Comparison of ENCODE assay signal across 8 cellular contexts in genomic region chr1:77759090-77760028, GRCh38. TPM values are rescaled to one million over a fixed set of nuclear protein-coding genes. Genes with fewer than 3 reads are reported as not detected.
DNase-seq lines count a peak whose midpoint lies in the region; ATAC-seq, FAIRE-seq and TF ChIP-seq lines count a peak whose summit lies in the region.

Gene USP33, minus strand, starts transcription at chr1:77759852. Its CDS starts 18,155 bp downstream, at chr1:77741697.

- H3K9me3 Mint-ChIP-seq in CD8-positive, alpha-beta memory T cell: no peaks in the 10 kb centered on the region

- H3K79me1 ChIP-seq in H1 (ENCODE audit: low read depth, low read length) (no peaks in the 10 kb centered on the region; the same call in none of the 2 replicates), mesendoderm (ENCODE audit: low read length) (peaks cover 6% of the 10 kb centered on the region)

- peak within 1 kb of the TSS; percentile 59 for H3K4me3 ChIP-seq in CD8-positive, alpha-beta memory T cell (ENCODE audit: low read length)
- H3K4me3 ChIP-seq in H1 (ENCODE audit: extremely low read depth in 1 of 4, insufficient read depth in 2 of 4, low read depth in 3 of 4, low read length in 4 of 4): peak within 1 kb of the TSS; percentile 82 to 96 (median 92)
- peak within 1 kb of the TSS; percentile 93 for H3K4me3 ChIP-seq in mesendoderm (ENCODE audit: low read length)

- no peaks in the 10 kb centered on the region for H3K27me3 Mint-ChIP-seq in CD8-positive, alpha-beta memory T cell

- H3K4me3 Mint-ChIP-seq in CD8-positive, alpha-beta memory T cell: peak within 1 kb of the TSS; percentile 96 to 99 (median 96)

- peaks cover 2% of the 10 kb centered on the region; the same call in 1 of the 2 replicates for H3K23me2 ChIP-seq in H1 (ENCODE audit: low read depth, low read length)

- H2BK5ac ChIP-seq in H1 (ENCODE audit: low read depth, low read length) (peak within 1 kb of the TSS; percentile 55), mesendoderm (ENCODE audit: low read length) (peak within 1 kb of the TSS; percentile 39)

- no peak within 1 kb of the TSS for H3K23ac ChIP-seq in H1 (ENCODE audit: insufficient read length)
- no peak within 1 kb of the TSS for H3K23ac ChIP-seq in mesendoderm (ENCODE audit: low read length)

- H4K5ac ChIP-seq in H1 (ENCODE audit: insufficient read length, low read depth, low read length): peak within 1 kb of the TSS; percentile 46
- no peak within 1 kb of the TSS for H4K5ac ChIP-seq in mesendoderm (ENCODE audit: low read length)

- H3K4me1 ChIP-seq in CD8-positive, alpha-beta memory T cell (ENCODE audit: insufficient read depth, low read length): peaks cover 45% of the 10 kb centered on the region
- H3K4me1 ChIP-seq in H1 (replicated peaks in 1 of 4; ENCODE audit: control insufficient read depth in 3 of 4, insufficient read depth in 4 of 4, low read length in 3 of 4): no peaks in the 10 kb centered on the region; a peak in 1 of 7 replicates
- peaks cover 5% of the 10 kb centered on the region for H3K4me1 ChIP-seq in mesendoderm (ENCODE audit: control insufficient read depth, low read depth, low read length)

- no peaks in the 10 kb centered on the region for H4K20me1 ChIP-seq in H1 (replicated peaks in 1 of 2; ENCODE audit: control insufficient read depth in 1 of 2, insufficient read depth in 2 of 2, low read length in 2 of 2)

- peaks cover 40 to 53% (median 51%) of the 10 kb centered on the region in 3 donors for H3K4me1 Mint-ChIP-seq in CD8-positive, alpha-beta memory T cell

- H3K36me3 Mint-ChIP-seq in CD8-positive, alpha-beta memory T cell: peaks cover 0 to 7% (median 0%) of the 10 kb centered on the region in 3 donors

- H2BK15ac ChIP-seq in H1 (ENCODE audit: low read length): no peak within 1 kb of the TSS
- no peak within 1 kb of the TSS for H2BK15ac ChIP-seq in mesendoderm (replicated peaks; ENCODE audit: low read depth)

- H3K36me3 ChIP-seq in CD8-positive, alpha-beta memory T cell (ENCODE audit: insufficient read depth, low read length): no peaks in the 10 kb centered on the region
- H3K36me3 ChIP-seq in H1 (ENCODE audit: control insufficient read depth in 2 of 4, insufficient read depth in 4 of 4, low read length in 3 of 4) (no peaks in the 10 kb centered on the region), mesendoderm (ENCODE audit: control insufficient read depth, insufficient read depth, low read length) (no peaks in the 10 kb centered on the region)

- ATAC-seq in GM19452 (IDR thresholded peaks at IDR 0.05; ENCODE audit: unreplicated experiment) (peak; percentile 96), HG03575 (IDR thresholded peaks at IDR 0.05; ENCODE audit: extremely low read depth, insufficient number of reproducible peaks, low FRiP score, unreplicated experiment) (peak; percentile 81)

- H4K8ac ChIP-seq in H1 (ENCODE audit: extremely low read depth, insufficient read depth, low read length) (peak within 1 kb of the TSS; percentile 81; the same call in 1 of the 2 replicates), mesendoderm (ENCODE audit: low read depth, low read length) (no peak within 1 kb of the TSS)

- peak within 1 kb of the TSS; percentile 65 to 81 (median 68) for H3K9ac ChIP-seq in H1 (replicated peaks in 1 of 4; ENCODE audit: extremely low read depth in 1 of 4, low read depth in 3 of 4, low read length in 3 of 4)
- peak within 1 kb of the TSS; percentile 91 for H3K9ac ChIP-seq in mesendoderm (ENCODE audit: low read length)

- H2AK5ac ChIP-seq in H1 (ENCODE audit: low read depth, low read length) (no peak within 1 kb of the TSS), mesendoderm (ENCODE audit: low read length) (no peak within 1 kb of the TSS)

- FAIRE-seq in H1 (lab: Jason Lieb, UNC): peak; percentile 45

- no peak within 1 kb of the TSS; the same call in 1 of the 2 replicates for H3K18ac ChIP-seq in H1 (ENCODE audit: extremely low read depth, low read length)
- H3K18ac ChIP-seq in mesendoderm (ENCODE audit: low read length): peak within 1 kb of the TSS; percentile 44

- WGBS in H1 (ENCODE audit: extremely low coverage in 1 of 2, insufficient coverage in 1 of 2, insufficient read length in 1 of 2, insufficient replicate concordance in 2 of 2, low coverage in 1 of 2, low lambda C conversion rate in 2 of 2, missing lambda C conversion rate in 1 of 2), 2 experiments: 2% methylated on average over 67 of the region's 79 CpGs; no CpG with 5 or more reads in 1 of the 2 experiments
- no CpG with 5 or more reads among the region's 79 CpGs for WGBS in mesendoderm (ENCODE audit: extremely low coverage, insufficient coverage, low lambda C conversion rate)

- H3K4me2 ChIP-seq in H1 (ENCODE audit: insufficient read depth in 1 of 2, low read depth in 2 of 2, low read length in 2 of 2) (peak within 1 kb of the TSS; percentile 51 to 64), mesendoderm (ENCODE audit: low read length) (peak within 1 kb of the TSS; percentile 23)

- no peak within 1 kb of the TSS for H3K14ac ChIP-seq in H1 (ENCODE audit: insufficient read length)

- DNase-seq in CD8-positive, alpha-beta memory T cell: peak; percentile 87 to 93 (median 91)
- DNase-seq in NOMO-1 (lab: John Stamatoyannopoulos, UW; ENCODE audit: unreplicated experiment in 2 of 2) (peak; percentile 71 to 76), H1 (ENCODE audit: low read depth in 1 of 2, low spot score in 2 of 2) (peak; percentile 63 to 98), mesendoderm (peak; percentile 92)
- DNase-seq in activated CD8-positive, alpha-beta memory T cell treated with anti-CD3 and anti-CD28 coated beads for 4 hours (ENCODE audit: low read depth in 2 of 2): peak; percentile 74 to 84
- DNase-seq in stimulated activated CD8-positive, alpha-beta memory T cell treated with anti-CD3 and anti-CD28 coated beads, Interleukin-15, amount 100 ng/mL, for 24 hours (ENCODE audit: low read depth): peak; percentile 80

- H2BK12ac ChIP-seq in H1 (ENCODE audit: low read depth, low read length): no peak within 1 kb of the TSS

- no peak within 1 kb of the TSS for H3K4ac ChIP-seq in H1 (replicated peaks; ENCODE audit: insufficient read length, low read depth, low read length)
- H3K4ac ChIP-seq in mesendoderm (ENCODE audit: low read depth, low read length): peak within 1 kb of the TSS; percentile 41

- CTCF ChIA-PET in CD8-positive, alpha-beta memory T cell (lab: Charles Lee): interaction anchor here (0.6 to 1.3 kb wide), 2 partner anchors 9 to 20 kb away, joined by 3 to 4 read pairs; partner anchors contain the start of gene MIGA1
- CTCF ChIA-PET in H1 (lab: Charles Lee; ENCODE audit: partially characterized antibody): interaction anchor here (1.0 kb wide), 2 partner anchors 8 to 15 kb away, joined by 3 to 4 read pairs; no protein-coding TSS in a partner anchor

- peak within 1 kb of the TSS; percentile 93 to 99 (median 94) for H3K27ac Mint-ChIP-seq in CD8-positive, alpha-beta memory T cell

- no peak for TF ChIP-seq CTCF in H1 (IDR thresholded peaks at IDR 0.05; ENCODE audit: control extremely low read depth in 1 of 3, insufficient read depth in 1 of 3, low read depth in 1 of 3, low read length in 3 of 3)

- TF ChIP-seq POLR2A in H1 (IDR thresholded peaks at IDR 0.05; ENCODE audit: control extremely low read depth in 1 of 2, low read depth in 2 of 2, low read length in 2 of 2): peak in 1 of 2 experiments; percentile 55; a peak in 2 of 3 replicates

- H3K56ac ChIP-seq in H1 (replicated peaks; ENCODE audit: insufficient read length, low read depth, low read length) (no peak within 1 kb of the TSS), mesendoderm (ENCODE audit: low read length) (peak within 1 kb of the TSS; percentile 95)

- TF ChIP-seq EP300 in H1 (IDR thresholded peaks at IDR 0.05; ENCODE audit: borderline replicate concordance in 1 of 2, low read depth in 2 of 2, low read length in 2 of 2): no peak; a peak in 1 of 3 replicates

- POLR2A ChIA-PET in CD8-positive, alpha-beta memory T cell (lab: Charles Lee): interaction anchor here (0.6 to 1.8 kb wide), 5 partner anchors 20 to 219 kb away, joined by 4 to 14 read pairs (median 4); partner anchors contain the start of genes FUBP1 and MIGA1
- POLR2A ChIA-PET in H1 (lab: Charles Lee; ENCODE audit: partially characterized antibody): interaction anchor here (0.7 to 1.6 kb wide), 5 partner anchors 12 to 219 kb away, joined by 3 to 4 read pairs (median 3); partner anchors contain the start of genes FUBP1, MIGA1, NEXN and ZZZ3

- peak within 1 kb of the TSS; percentile 81 for H2AFZ ChIP-seq in H1 (ENCODE audit: low read length)

- peak within 1 kb of the TSS; percentile 83 for H3K27ac ChIP-seq in CD8-positive, alpha-beta memory T cell (ENCODE audit: low read depth, low read length)
- peak within 1 kb of the TSS; percentile 59; the same call in 1 of the 2 replicates for H3K27ac ChIP-seq in H1 (ENCODE audit: low read depth, low read length)
- peak within 1 kb of the TSS; percentile 83 for H3K27ac ChIP-seq in mesendoderm (ENCODE audit: low read depth, low read length)

- H3K27me3 ChIP-seq in CD8-positive, alpha-beta memory T cell (ENCODE audit: insufficient read depth, low read length, poor library complexity, severe bottlenecking): no peaks in the 10 kb centered on the region
- H3K27me3 ChIP-seq in H1 (replicated peaks in 1 of 4; ENCODE audit: control insufficient read depth in 3 of 4, extremely low read depth in 1 of 4, insufficient read depth in 3 of 4, low read length in 3 of 4) (no peaks in the 10 kb centered on the region), mesendoderm (ENCODE audit: insufficient read depth, low read length, poor library complexity) (no peaks in the 10 kb centered on the region)

- H3K9me3 ChIP-seq in CD8-positive, alpha-beta memory T cell (ENCODE audit: low read length): no peaks in the 10 kb centered on the region
- no peaks in the 10 kb centered on the region for H3K9me3 ChIP-seq in H1 (ENCODE audit: insufficient read depth in 2 of 2, low read depth in 1 of 2, low read length in 1 of 2)

- peak within 1 kb of the TSS; percentile 70 for H4K91ac ChIP-seq in H1 (replicated peaks; ENCODE audit: insufficient read length, low read length)

- no peak within 1 kb of the TSS for H2BK20ac ChIP-seq in H1 (ENCODE audit: low read length)

- H3K79me2 ChIP-seq in H1 (ENCODE audit: control insufficient read depth in 1 of 2, insufficient read depth in 2 of 2, low read length in 2 of 2) (peaks cover 2 to 46% of the 10 kb centered on the region in 2 experiments), mesendoderm (ENCODE audit: control insufficient read depth, insufficient read depth, low read length) (peaks cover 30% of the 10 kb centered on the region)

- H2BK120ac ChIP-seq in H1 (replicated peaks; ENCODE audit: low read depth, low read length) (no peak within 1 kb of the TSS), mesendoderm (ENCODE audit: low read depth, low read length) (no peak within 1 kb of the TSS)

- TF ChIP-seq RAD21 in H1 (IDR thresholded peaks at IDR 0.05 in 1 of 2, conservative IDR thresholded peaks at IDR 0.05 in 1 of 2; ENCODE audit: low read depth in 2 of 2, low read length in 2 of 2): no peak

RNA-seq across cellular contexts. Expression of gene USP33, which starts in this region (rescaled TPM):
- 10 to 100 TPM; 41.8 to 43.1 TPM for total RNA-seq in CD8-positive, alpha-beta memory T cell
- polyA plus RNA-seq in CD8-positive, alpha-beta memory T cell: 38.9 TPM
- total RNA-seq in H1 (2021; fragmentation: NEBNext Ultra II Directional; extraction: Animal tissue kit (Norgen Biotek cat#: 25700)): 51.7 and 55.5 TPM in 2 replicates
- 11.8 and 20.0 TPM in 2 replicates for polyA plus RNA-seq in H1 (2011; rRNA removed)
- 24.0 TPM for polyA plus RNA-seq in H1 (2011; cell fraction: cytosol; rRNA removed)
- polyA plus RNA-seq in H1 (2011; cell fraction: nucleus; rRNA removed): 15.5 TPM
- polyA plus RNA-seq in H1 (2012, experiment 1 of 2): 20.8 to 37.6 TPM (median 26.3 TPM) in 4 replicates
- 2.2 TPM for polyA plus RNA-seq in H1 (2012, experiment 2 of 2)
- 47.9 TPM for polyA plus RNA-seq in H1 (2013, experiment 1 of 2)
- 46.7 TPM for polyA plus RNA-seq in H1 (2013, experiment 2 of 2)
- 25.2 and 41.6 TPM in 2 replicates for polyA minus RNA-seq in H1 (2011; rRNA and poly(A)+ RNA removed)
- polyA minus RNA-seq in H1 (2011; cell fraction: cytosol; rRNA and poly(A)+ RNA removed): 18.1 TPM
- 36.6 TPM for polyA minus RNA-seq in H1 (2011; cell fraction: nucleus; rRNA and poly(A)+ RNA removed)
- polyA plus RNA-seq in mesendoderm (2013, experiment 1 of 2): 44.2 TPM
- polyA plus RNA-seq in mesendoderm (2013, experiment 2 of 2): 42.9 TPM

Comparison
In these comparisons a context has a peak if more than half of its experiments do, and no peak if none do; other contexts are left out.
1. Peak in every context shown above with its lines: DNase-seq, ATAC-seq, H3K4me3 ChIP-seq and H3K27ac ChIP-seq.